ENCODE assay signal across 1 cellular context in genomic region chr1:17335821-17336718, GRCh38.
A peak's percentile ranks its signal among the peaks of the same experiment; 100 is the strongest.
TF ChIP-seq lines count a peak whose summit lies in the region.

No MANE protein-coding gene starts in this region.

TF ChIP-seq in K562, 482 proteins besides CTCF, POLR2A, EP300 and RAD21 (continued from another document):
- TF ChIP-seq ELF2 (CRISPR knock-in tag; IDR thresholded peaks at IDR 0.05): no peak
- no peak for TF ChIP-seq TRIM28 (IDR thresholded peaks at IDR 0.05)
- TF ChIP-seq, protein P1, sequence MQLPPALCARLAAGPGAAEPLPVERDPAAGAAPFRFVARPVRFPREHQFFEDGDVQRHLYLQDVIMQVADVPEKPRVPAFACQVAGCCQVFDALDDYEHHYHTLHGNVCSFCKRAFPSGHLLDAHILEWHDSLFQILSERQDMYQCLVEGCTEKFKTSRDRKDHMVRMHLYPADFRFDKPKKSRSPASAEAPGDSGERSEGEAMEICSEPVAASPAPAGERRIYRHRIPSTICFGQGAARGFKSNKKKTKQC (CRISPR knock-in tag; IDR thresholded peaks at IDR 0.05): 0 out of 2 replicates have a peak, but pooled peaks have one; percentile 27
- TF ChIP-seq, protein P2, sequence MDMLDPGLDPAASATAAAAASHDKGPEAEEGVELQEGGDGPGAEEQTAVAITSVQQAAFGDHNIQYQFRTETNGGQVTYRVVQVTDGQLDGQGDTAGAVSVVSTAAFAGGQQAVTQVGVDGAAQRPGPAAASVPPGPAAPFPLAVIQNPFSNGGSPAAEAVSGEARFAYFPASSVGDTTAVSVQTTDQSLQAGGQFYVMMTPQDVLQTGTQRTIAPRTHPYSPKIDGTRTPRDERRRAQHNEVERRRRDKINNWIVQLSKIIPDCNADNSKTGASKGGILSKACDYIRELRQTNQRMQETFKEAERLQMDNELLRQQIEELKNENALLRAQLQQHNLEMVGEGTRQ (CRISPR knock-in tag; IDR thresholded peaks at IDR 0.05): no peak
- no peak for TF ChIP-seq ZNF124 (CRISPR knock-in tag; IDR thresholded peaks at IDR 0.05)
- TF ChIP-seq TEAD4 (IDR thresholded peaks at IDR 0.05; ENCODE audit: low read length): 0 out of 2 replicates have a peak, but pooled peaks have one; percentile 12
- TF ChIP-seq TEAD4 (CRISPR knock-in tag; IDR thresholded peaks at IDR 0.05; ENCODE audit: borderline replicate concordance): no peak
- TF ChIP-seq, protein P3, sequence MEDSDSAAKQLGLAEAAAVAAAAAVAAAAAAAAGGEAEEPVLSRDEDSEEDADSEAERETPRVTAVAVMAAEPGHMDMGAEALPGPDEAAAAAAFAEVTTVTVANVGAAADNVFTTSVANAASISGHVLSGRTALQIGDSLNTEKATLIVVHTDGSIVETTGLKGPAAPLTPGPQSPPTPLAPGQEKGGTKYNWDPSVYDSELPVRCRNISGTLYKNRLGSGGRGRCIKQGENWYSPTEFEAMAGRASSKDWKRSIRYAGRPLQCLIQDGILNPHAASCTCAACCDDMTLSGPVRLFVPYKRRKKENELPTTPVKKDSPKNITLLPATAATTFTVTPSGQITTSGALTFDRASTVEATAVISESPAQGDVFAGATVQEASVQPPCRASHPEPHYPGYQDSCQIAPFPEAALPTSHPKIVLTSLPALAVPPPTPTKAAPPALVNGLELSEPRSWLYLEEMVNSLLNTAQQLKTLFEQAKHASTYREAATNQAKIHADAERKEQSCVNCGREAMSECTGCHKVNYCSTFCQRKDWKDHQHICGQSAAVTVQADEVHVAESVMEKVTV (CRISPR knock-in tag; IDR thresholded peaks at IDR 0.05): 0 out of 2 replicates have a peak, but pooled peaks have one; percentile 18
- TF ChIP-seq SMC3 (conservative IDR thresholded peaks at IDR 0.05; ENCODE audit: insufficient read depth, low read depth, low read length): peak; percentile 76
- TF ChIP-seq TFAM (CRISPR knock-in tag; conservative IDR thresholded peaks at IDR 0.05): no peak
- 0 out of 2 replicates have a peak, but pooled peaks have one; percentile 22 for TF ChIP-seq ZNF12 (CRISPR knock-in tag; IDR thresholded peaks at IDR 0.05)
- no peak for TF ChIP-seq ZNF507 (tag; conservative IDR thresholded peaks at IDR 0.05)
- 0 out of 2 replicates have a peak, but pooled peaks have one; percentile 62 for TF ChIP-seq CTBP1 (IDR thresholded peaks at IDR 0.05; ENCODE audit: borderline replicate concordance)
- TF ChIP-seq RBM14 (IDR thresholded peaks at IDR 0.05; ENCODE audit: borderline replicate concordance, insufficient read depth, low read depth, low read length): no peak
- TF ChIP-seq, protein P4, sequence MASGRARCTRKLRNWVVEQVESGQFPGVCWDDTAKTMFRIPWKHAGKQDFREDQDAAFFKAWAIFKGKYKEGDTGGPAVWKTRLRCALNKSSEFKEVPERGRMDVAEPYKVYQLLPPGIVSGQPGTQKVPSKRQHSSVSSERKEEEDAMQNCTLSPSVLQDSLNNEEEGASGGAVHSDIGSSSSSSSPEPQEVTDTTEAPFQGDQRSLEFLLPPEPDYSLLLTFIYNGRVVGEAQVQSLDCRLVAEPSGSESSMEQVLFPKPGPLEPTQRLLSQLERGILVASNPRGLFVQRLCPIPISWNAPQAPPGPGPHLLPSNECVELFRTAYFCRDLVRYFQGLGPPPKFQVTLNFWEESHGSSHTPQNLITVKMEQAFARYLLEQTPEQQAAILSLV (tag; IDR thresholded peaks at IDR 0.05): no peak
- no peak for TF ChIP-seq MBD2 (IDR thresholded peaks at IDR 0.05; ENCODE audit: borderline replicate concordance, low read depth)
- 0 out of 2 replicates have a peak, but pooled peaks have one; percentile 26 for TF ChIP-seq TSC22D4 (tag; IDR thresholded peaks at IDR 0.05)
- peak; percentile 31 to 36; a peak in 1 of 4 replicates for TF ChIP-seq KDM1A (IDR thresholded peaks at IDR 0.05)
- TF ChIP-seq XRCC5 (IDR thresholded peaks at IDR 0.05; ENCODE audit: low read depth, low read length): 0 out of 2 replicates have a peak, but pooled peaks have one; percentile 56
- TF ChIP-seq NFE2 (IDR thresholded peaks at IDR 0.05; ENCODE audit: low read depth): no peak
- TF ChIP-seq TOE1 (IDR thresholded peaks at IDR 0.05; ENCODE audit: borderline replicate concordance): no peak
- TF ChIP-seq TOE1 (CRISPR knock-in tag; IDR thresholded peaks at IDR 0.05; ENCODE audit: borderline replicate concordance, low read depth): no peak
- TF ChIP-seq U2AF1 (optimal IDR thresholded peaks at IDR 0.05; ENCODE audit: low read depth, low read length): no peak
